ENCODE assay signal across 25 cellular contexts in genomic region chr2:71153585-71153984, GRCh38.
"Had no signal": no experiment of that assay in that cellular context is flagged by ENCODE, and none has a peak within 500 bp of the region (broad histone marks: within the 10 kb centered on the region; RNA-seq: fewer than 3 reads in every experiment).

No MANE protein-coding gene starts in this region.

- DNase-seq: activated B cell treated with CpG ODN at 0.5 μM for 24 hours; activated CD4-positive, alpha-beta memory T cell treated with anti-CD3 and anti-CD28 coated beads, Interleukin-2, amount 10 ng/mL, durations not matched to agents 7 days and 5 days; activated CD4-positive, alpha-beta T cell treated with anti-CD3 and anti-CD28 coated beads for 1 hour; activated CD4-positive, alpha-beta T cell treated with anti-CD3 and anti-CD28 coated beads, Interleukin-2, amount 50 U/mL, for 1 hour; activated CD8-positive, alpha-beta memory T cell treated with anti-CD3 and anti-CD28 coated beads, Interleukin-2, amount 50 U/mL, for 4 hours; activated naive CD4-positive, alpha-beta T cell treated with anti-CD3 and anti-CD28 coated beads, Interleukin-2, amount 50 U/mL, for 16 hours; activated naive CD8-positive, alpha-beta T cell treated with anti-CD3 and anti-CD28 coated beads, Interleukin-2, amount 10 ng/mL, durations not matched to agents 7 days and 5 days; adrenal gland; colonic mucosa; MM.1S; NCI-H1105; NCI-H1436; NCI-H187 treated with DMSO at 0.1 percent for 48 hours; NCI-H2081 treated with DMSO at 0.1 percent for 48 hours; NCI-H2171 treated with DMSO at 0.1 percent for 48 hours; NCI-H345; NCI-H510A; NK-92 treated with Interleukin-12 subunit alpha and Interleukin-12 subunit beta, amount 100 ng/mL, for 24 hours; OCI-M1; RPMI8226; T-cell; T-helper 2 cell; T1000 had no signal

- ATAC-seq: Panc1, Right ventricle myocardium inferior, T-cell had no signal

- H3K4me3 Mint-ChIP-seq: activated B cell treated with CpG ODN at 0.5 μM for 24 hours; activated CD4-positive, alpha-beta memory T cell treated with anti-CD3 and anti-CD28 coated beads, Interleukin-2, amount 10 ng/mL, durations not matched to agents 7 days and 5 days; activated naive CD8-positive, alpha-beta T cell treated with anti-CD3 and anti-CD28 coated beads, Interleukin-2, amount 10 ng/mL, durations not matched to agents 7 days and 5 days; T-cell had no signal

- H3K27ac Mint-ChIP-seq: activated B cell treated with CpG ODN at 0.5 μM for 24 hours; activated CD4-positive, alpha-beta memory T cell treated with anti-CD3 and anti-CD28 coated beads, Interleukin-2, amount 10 ng/mL, durations not matched to agents 7 days and 5 days; activated naive CD8-positive, alpha-beta T cell treated with anti-CD3 and anti-CD28 coated beads, Interleukin-2, amount 10 ng/mL, durations not matched to agents 7 days and 5 days; T-cell had no signal

- H3K9me3 Mint-ChIP-seq: activated B cell treated with CpG ODN at 0.5 μM for 24 hours; activated CD4-positive, alpha-beta memory T cell treated with anti-CD3 and anti-CD28 coated beads, Interleukin-2, amount 10 ng/mL, durations not matched to agents 7 days and 5 days; activated naive CD8-positive, alpha-beta T cell treated with anti-CD3 and anti-CD28 coated beads, Interleukin-2, amount 10 ng/mL, durations not matched to agents 7 days and 5 days; T-cell had no signal

- H3K27me3 Mint-ChIP-seq: activated CD4-positive, alpha-beta memory T cell treated with anti-CD3 and anti-CD28 coated beads, Interleukin-2, amount 10 ng/mL, durations not matched to agents 7 days and 5 days had no signal
